1 cellular context compared by ENCODE assay signal in genomic region chr6:17353440-17354175, GRCh38.
TF ChIP-seq lines count a peak whose summit lies in the region.

No MANE protein-coding gene starts in this region.

TF ChIP-seq in HepG2, 621 proteins besides CTCF, POLR2A, EP300 and RAD21 (continued from another document):
- TF ChIP-seq, protein P1, sequence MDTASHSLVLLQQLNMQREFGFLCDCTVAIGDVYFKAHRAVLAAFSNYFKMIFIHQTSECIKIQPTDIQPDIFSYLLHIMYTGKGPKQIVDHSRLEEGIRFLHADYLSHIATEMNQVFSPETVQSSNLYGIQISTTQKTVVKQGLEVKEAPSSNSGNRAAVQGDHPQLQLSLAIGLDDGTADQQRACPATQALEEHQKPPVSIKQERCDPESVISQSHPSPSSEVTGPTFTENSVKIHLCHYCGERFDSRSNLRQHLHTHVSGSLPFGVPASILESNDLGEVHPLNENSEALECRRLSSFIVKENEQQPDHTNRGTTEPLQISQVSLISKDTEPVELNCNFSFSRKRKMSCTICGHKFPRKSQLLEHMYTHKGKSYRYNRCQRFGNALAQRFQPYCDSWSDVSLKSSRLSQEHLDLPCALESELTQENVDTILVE (CRISPR knock-in tag; IDR thresholded peaks at IDR 0.05): 0 out of 2 replicates have a peak, but pooled peaks have one; percentile 1
